15 cellular contexts compared by ENCODE assay signal in the genomic region with DNA sequence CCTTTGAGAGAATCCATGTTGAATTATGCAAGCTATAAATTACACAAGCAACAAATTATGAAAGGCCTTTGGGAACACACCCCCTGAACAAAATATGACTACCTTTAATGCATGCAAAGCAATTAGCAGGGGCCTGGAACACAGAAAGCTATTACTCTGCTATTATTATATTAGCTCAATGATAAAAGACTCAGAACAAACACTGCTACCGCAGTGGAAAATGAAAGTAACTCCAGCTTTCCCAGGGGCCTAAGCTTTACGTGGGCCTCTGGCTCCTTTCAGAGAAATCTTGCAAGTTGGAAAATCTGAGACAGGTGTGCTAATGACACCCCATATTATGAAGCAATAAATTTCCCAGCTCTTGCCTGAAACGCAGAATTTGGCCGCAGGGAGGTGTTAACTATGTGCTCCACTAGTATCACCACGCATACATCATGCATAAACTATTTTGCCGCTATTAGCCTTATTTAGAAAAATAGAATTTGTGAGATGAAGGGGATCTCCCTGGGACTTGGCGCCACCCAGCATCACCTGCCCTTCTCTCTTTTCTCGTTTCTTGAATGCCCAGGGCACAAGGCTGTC.
DNase-seq lines count a peak whose midpoint lies in the region; ATAC-seq, FAIRE-seq and TF ChIP-seq lines count a peak whose summit lies in the region.
"Had no signal": no experiment of that assay in that cellular context is flagged by ENCODE, and none has a peak within 500 bp of the region (broad histone marks: within the 10 kb centered on the region; RNA-seq: fewer than 3 reads in every experiment).

No MANE protein-coding gene starts in this region.

- TF ChIP-seq EP300 in GM12878 (IDR thresholded peaks at IDR 0.05; ENCODE audit: borderline replicate concordance in 1 of 2, control insufficient read depth in 1 of 2, low read depth in 2 of 2, low read length in 2 of 2), result no peak

- no peak overlapping the region for H3K4me2 ChIP-seq in GM12878 (ENCODE audit: control insufficient read depth, insufficient read depth)

- DNase-seq in M059J (ENCODE audit: low read depth) (peak; percentile 34), NCI-H748 (lab: John Stamatoyannopoulos, UW; ENCODE audit: unreplicated experiment) (peak; percentile 36), GM12878 (ENCODE audit: low read depth, low spot score) (no peak), pancreas (peak in 2 of 6 donors; percentile 2 to 27), SKM-1 treated with dmso at 0.1 percent for 144 hours (lab: John Stamatoyannopoulos, UW; ENCODE audit: unreplicated experiment) (no peak)
- no peak for DNase-seq in activated T-cell treated with anti-CD3 and anti-CD28 coated beads, Interleukin-2, amount 50 U/mL, for 1 hour
- no peak for DNase-seq in stimulated activated naive CD4-positive, alpha-beta T cell treated with Interleukin-2 at 50 U/mL for 16 hours (lab: John Stamatoyannopoulos, UW)
- DNase-seq: CD4-positive, alpha-beta memory T cell; DMS79 treated with DMSO at 0.1 percent for 48 hours; KBM-7; NCI-H146; NCI-H2171; PC-3 had no signal

- BruUV-seq in GM12878 (replicated peaks; lab: Mats Ljungman, UMichigan), result no TSS peak

- H3K36me3 ChIP-seq in GM12878 (ENCODE audit: control insufficient read depth in 2 of 2, insufficient read depth in 2 of 2, low read length in 1 of 2), result no peaks in the 10 kb centered on the region
- H3K36me3 ChIP-seq in pancreas, result no peaks in the 10 kb centered on the region

- no peaks in the 10 kb centered on the region for H3K9me3 ChIP-seq in GM12878 (replicated peaks; ENCODE audit: control insufficient read depth, insufficient read depth, low read length)
- H3K9me3 ChIP-seq in pancreas, result no peaks in the 10 kb centered on the region

- H3K9ac ChIP-seq in GM12878 (ENCODE audit: control insufficient read depth, insufficient read depth, low read length), result no peak overlapping the region

- CTCF ChIA-PET in GM12878 (lab: Yijun Ruan, JAX), result interaction anchor here (1.0 to 2.2 kb wide), 4 partner anchors 10 to 16 kb away, joined by 3 to 13 read pairs (median 4); no protein-coding TSS in a partner anchor

- POLR2A ChIA-PET in GM12878 (lab: Charles Lee), result interaction anchor here (0.5 to 1.1 kb wide), 3 partner anchors 13 to 56 kb away, joined by 3 read pairs; no protein-coding TSS in a partner anchor

- no peaks in the 10 kb centered on the region for H3K4me1 ChIP-seq in GM12878 (ENCODE audit: control insufficient read depth, insufficient read depth, low read length)
- H3K4me1 ChIP-seq in pancreas, result no peaks in the 10 kb centered on the region

- TF ChIP-seq POLR2A in GM12878 (IDR thresholded peaks at IDR 0.05; ENCODE audit: low read depth, low read length), result no peak

- in situ Hi-C loops in GM12878 (cut with MboI), result no loop called here

- H2AFZ ChIP-seq in GM12878 (ENCODE audit: control insufficient read depth, low read depth, low read length), result no peak overlapping the region

- no peak for FAIRE-seq in GM12878 (lab: Jason Lieb, UNC)
- FAIRE-seq in pancreas (lab: Jason Lieb, UNC), result no peak
- FAIRE-seq: G401.6, H54 had no signal

- no peaks in the 10 kb centered on the region for H4K20me1 ChIP-seq in GM12878 (ENCODE audit: control insufficient read depth, insufficient read depth)

- SMC1A ChIA-PET in GM12878 (lab: Charles Lee; ENCODE audit: uncharacterized antibody, unreplicated experiment), result interaction anchor here (0.8 to 5.4 kb wide), 12 partner anchors 9 to 314 kb away, joined by 3 to 65 read pairs (median 5); no protein-coding TSS in a partner anchor

- TF ChIP-seq CTCF in GM12878 (IDR thresholded peaks at IDR 0.05 in 2 of 3, conservative IDR thresholded peaks at IDR 0.05 in 1 of 3; ENCODE audit: control insufficient read depth in 2 of 3, extremely low read depth in 1 of 3, insufficient read depth in 1 of 3, low read depth in 3 of 3, low read length in 3 of 3) (no peak), pancreas (IDR thresholded peaks at IDR 0.05) (no peak)

- TF ChIP-seq RAD21 in GM12878 (IDR thresholded peaks at IDR 0.05; ENCODE audit: insufficient read depth, low read depth, low read length), result no peak

- H3K27ac ChIP-seq in GM12878 (ENCODE audit: control insufficient read depth, insufficient read depth) (no peak overlapping the region), pancreas (peak overlapping the region in 1 of 4 donors; percentile 10)

- H3K79me2 ChIP-seq in GM12878 (ENCODE audit: control insufficient read depth, insufficient read depth, low read length), result no peaks in the 10 kb centered on the region

- ATAC-seq in GM12878, result peak; percentile 68
- ATAC-seq in pancreas, result peak; percentile 48 to 90 (median 80)
- ATAC-seq: PC-3 had no signal

- RAD21 ChIA-PET in GM12878 (lab: Charles Lee; ENCODE audit: unreplicated experiment), result interaction anchor here (0.6 to 1.6 kb wide), 6 partner anchors 11 to 151 kb away, joined by 3 to 4 read pairs (median 4); no protein-coding TSS in a partner anchor

- intact Hi-C loops in GM12878 (cut with micrococcal nuclease; ENCODE audit: unreplicated experiment) (no loop called here), pancreas (cut with DNase I) (no loop called here)

- WGBS in GM12878 (ENCODE audit: insufficient coverage, insufficient replicate concordance, low lambda C conversion rate, missing lambda C conversion rate), result 34% methylated on average over 8 of the region's 8 CpGs
- 42 to 46% methylated on average over 8 of the region's 8 CpGs for whole genome bisulfite sequencing in pancreas, 2 donors

- no peak overlapping the region for H3K4me3 ChIP-seq in GM12878
- no peak overlapping the region for H3K4me3 ChIP-seq in pancreas

- H3K27me3 ChIP-seq in GM12878 (replicated peaks in 1 of 2; ENCODE audit: control insufficient read depth in 2 of 2, insufficient read depth in 2 of 2, low read length in 1 of 2) (no peaks in the 10 kb centered on the region), pancreas (no peaks in the 10 kb centered on the region)

TF ChIP-seq in GM12878, 131 proteins besides CTCF, POLR2A, EP300 and RAD21:
- no peak for TF ChIP-seq ZNF207 (IDR thresholded peaks at IDR 0.05; ENCODE audit: borderline replicate concordance)
- TF ChIP-seq IKZF1 (conservative IDR thresholded peaks at IDR 0.05), result peak; percentile 37; the same call in 1 of the 2 replicates

Comparison
In these comparisons a context has a peak if more than half of its experiments do, and no peak if none do; other contexts are left out.
1. DNase-seq: peak in M059J (single experiment) and NCI-H748 (single experiment); none in GM12878 (single experiment), activated T-cell treated with anti-CD3 and anti-CD28 coated beads, Interleukin-2, amount 50 U/mL, for 1 hour (single experiment), stimulated activated naive CD4-positive, alpha-beta T cell treated with Interleukin-2 at 50 U/mL for 16 hours (single experiment) and SKM-1 treated with dmso at 0.1 percent for 144 hours (single experiment).